Comparison of ENCODE assay signal across 24 cellular contexts in genomic region chr6:160086754-160087153, GRCh38. TPM values are rescaled to one million over a fixed set of nuclear protein-coding genes. Genes with fewer than 3 reads are reported as not detected.
"Had no signal": no experiment of that assay in that cellular context is flagged by ENCODE, and none has a peak within 500 bp of the region (broad histone marks: within the 10 kb centered on the region; RNA-seq: fewer than 3 reads in every experiment).

No MANE protein-coding gene starts in this region.

- H3K27me3 Mint-ChIP-seq: naive thymus-derived CD4-positive, alpha-beta T cell had no signal

- H3K4me3 Mint-ChIP-seq: naive thymus-derived CD4-positive, alpha-beta T cell; nephron; neural progenitor cell had no signal

- DNase-seq: dorsolateral prefrontal cortex; effector CD4-positive, alpha-beta T cell; foreskin keratinocyte; heart left ventricle; islet precursor cell; kidney glomerular epithelial cell; left colon; left ventricle myocardium inferior; mammary epithelial cell; mesendoderm; midbrain; naive thymus-derived CD4-positive, alpha-beta T cell; nucleus accumbens; ovary; retina; stimulated activated CD4-positive, alpha-beta T cell treated with anti-CD3 and anti-CD28 coated beads, Interleukin-12 subunit alpha, Interleukin-12 subunit beta, amount 100 ng/mL, for 4 hours; stimulated activated CD4-positive, alpha-beta T cell treated with anti-CD3 and anti-CD28 coated beads, Interleukin-1b, Interleukin-23, amount 100 ng/mL, for 48 hours; stimulated activated CD4-positive, alpha-beta T cell treated with anti-CD3 and anti-CD28 coated beads, Interleukin-4, amount 100 ng/mL, for 1 hour; stimulated activated CD8-positive, alpha-beta memory T cell treated with anti-CD3 and anti-CD28 coated beads, Interleukin-4, amount 100 ng/mL, for 48 hours; stimulated activated naive CD4-positive, alpha-beta T cell treated with Interleukin-2 at 50 U/mL for 16 hours had no signal

- H3K9me3 Mint-ChIP-seq: naive thymus-derived CD4-positive, alpha-beta T cell; nephron; neural progenitor cell had no signal

- ATAC-seq: foreskin keratinocyte; gastroesophageal sphincter; heart left ventricle; left colon; naive thymus-derived CD4-positive, alpha-beta T cell; sciatic nerve had no signal

- H3K27ac Mint-ChIP-seq: nephron, neural progenitor cell had no signal

RNA-seq across cellular contexts. Expression of gene SLC22A1, which starts 34.9 kb away (rescaled TPM):
- polyA plus RNA-seq: naive thymus-derived CD4-positive, alpha-beta T cell had no signal
